In the genomic region with DNA sequence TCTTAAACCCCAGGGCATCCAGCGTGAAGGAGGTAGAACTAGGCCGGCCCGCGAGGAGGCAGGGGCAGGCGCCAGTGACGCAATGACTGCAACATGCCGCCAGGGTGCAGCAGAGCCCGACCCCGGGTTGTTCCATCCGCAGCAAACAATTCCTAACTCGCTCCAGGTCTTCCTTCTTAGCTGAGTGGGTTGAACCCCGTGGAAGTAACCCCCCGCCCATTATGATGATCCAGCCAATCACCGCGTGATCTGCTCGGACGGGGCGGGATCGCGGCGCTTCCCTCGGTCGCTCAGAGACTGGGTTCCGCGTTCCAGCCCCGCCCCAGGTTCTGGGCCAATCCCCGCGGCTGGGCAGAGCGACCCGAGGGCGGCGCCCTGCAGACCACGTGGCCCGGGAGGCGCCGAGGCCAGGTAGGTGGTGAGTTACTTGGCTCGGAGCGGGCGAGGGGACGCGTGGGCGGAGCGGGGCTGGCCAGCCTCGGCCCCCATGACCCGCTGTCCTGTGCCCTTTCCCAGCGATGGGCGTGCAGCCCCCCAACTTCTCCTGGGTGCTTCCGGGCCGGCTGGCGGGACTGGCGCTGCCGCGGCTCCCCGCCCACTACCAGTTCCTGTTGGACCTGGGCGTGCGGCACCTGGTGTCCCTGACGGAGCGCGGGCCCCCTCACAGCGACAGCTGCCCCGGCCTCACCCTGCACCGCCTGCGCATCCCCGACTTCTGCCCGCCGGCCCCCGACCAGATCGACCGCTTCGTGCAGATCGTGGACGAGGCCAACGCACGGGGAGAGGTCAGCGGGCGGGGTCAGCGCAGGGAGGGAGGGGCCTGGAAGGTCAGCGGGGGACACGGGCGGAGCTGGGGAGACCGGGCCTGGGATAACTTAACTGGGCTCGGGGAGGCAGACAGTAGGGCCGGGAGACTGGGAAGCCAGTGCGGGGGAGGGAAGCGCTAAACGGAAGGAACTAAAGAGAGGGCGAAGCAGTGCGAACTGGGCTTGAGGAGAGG, we compare ENCODE assay signal across 8 cellular contexts. TPM values are rescaled to one million over a fixed set of nuclear protein-coding genes. Genes with fewer than 3 reads are reported as not detected.
A peak's percentile ranks its signal among the peaks of the same experiment; 100 is the strongest.
DNase-seq lines count a peak whose midpoint lies in the region; TF ChIP-seq lines count a peak whose summit lies in the region.

A gene (plus strand): TSS at position 380 of the 1,000 bp plus-strand sequence. CDS start 139 bp downstream, at position 519.

- peaks cover 2% of the 10 kb centered on the region for H3K9me3 Mint-ChIP-seq in neural crest cell

- peak within 1 kb of the TSS; percentile 85 for H2AFZ ChIP-seq in Loucy (ENCODE audit: low read length)

- peak within 1 kb of the TSS; percentile 66 for H3K9ac ChIP-seq in Loucy (ENCODE audit: low read depth, low read length, poor library complexity, severe bottlenecking)
- H3K9ac ChIP-seq in stomach smooth muscle (ENCODE audit: low read length in 2 of 2) = peak within 1 kb of the TSS; percentile 61 to 72

- peaks cover 8% of the 10 kb centered on the region for H3K4me1 Mint-ChIP-seq in neural crest cell

- H3K27me3 ChIP-seq in Loucy (ENCODE audit: insufficient read depth, low read length, poor library complexity, severe bottlenecking) = no peaks in the 10 kb centered on the region
- no peaks in the 10 kb centered on the region for H3K27me3 ChIP-seq in stomach smooth muscle (ENCODE audit: control insufficient read depth in 1 of 2, insufficient read depth in 2 of 2, low read length in 2 of 2)

- H3K36me3 ChIP-seq in Loucy (ENCODE audit: insufficient read depth, low read length) (no peaks in the 10 kb centered on the region), stomach smooth muscle (ENCODE audit: control insufficient read depth in 2 of 2, insufficient read depth in 2 of 2, low read length in 2 of 2) (no peaks in the 10 kb centered on the region)

- H3K4me1 ChIP-seq in Loucy (ENCODE audit: insufficient read depth, low read length, poor library complexity, severe bottlenecking) (no peaks in the 10 kb centered on the region), stomach smooth muscle (ENCODE audit: control insufficient read depth, insufficient read depth, low read length) (peaks cover 9% of the 10 kb centered on the region)

- H4K20me1 ChIP-seq in Loucy (ENCODE audit: insufficient read depth, low read length, poor library complexity, severe bottlenecking) = peaks cover 3% of the 10 kb centered on the region

- peak within 1 kb of the TSS; percentile 43 for H3K27ac Mint-ChIP-seq in neural crest cell (ENCODE audit: unreplicated experiment)

- TF ChIP-seq CTCF in Loucy (conservative IDR thresholded peaks at IDR 0.05; ENCODE audit: low read length) = peak; percentile 66
- TF ChIP-seq CTCF in fibroblast of villous mesenchyme (IDR thresholded peaks at IDR 0.05; ENCODE audit: insufficient read depth, low read depth, low read length) = peak; percentile 76
- peak; percentile 93 for TF ChIP-seq CTCF in neural crest cell (conservative IDR thresholded peaks at IDR 0.05)

- H3K4me3 Mint-ChIP-seq in neural crest cell = peak within 1 kb of the TSS; percentile 81

- no peaks in the 10 kb centered on the region for H3K9me2 ChIP-seq in Loucy (replicated peaks; ENCODE audit: low read depth, low read length)

- H3K4me3 ChIP-seq in Loucy (ENCODE audit: low read length, poor library complexity, severe bottlenecking) = peak within 1 kb of the TSS; percentile 75
- H3K4me3 ChIP-seq in fibroblast of villous mesenchyme (ENCODE audit: low read depth, low read length) = peak within 1 kb of the TSS; percentile 62
- H3K4me3 ChIP-seq in stomach smooth muscle (ENCODE audit: low read length in 2 of 2) = peak within 1 kb of the TSS; percentile 60 to 88

- peak within 1 kb of the TSS; percentile 79 for H3K4me2 ChIP-seq in Loucy (ENCODE audit: low read depth, low read length, poor library complexity, severe bottlenecking)

- peaks cover 60% of the 10 kb centered on the region for H3K27me3 Mint-ChIP-seq in neural crest cell (ENCODE audit: low read depth)

- H3F3A ChIP-seq in Loucy (ENCODE audit: low read depth) = no peaks in the 10 kb centered on the region

- H3K9me3 ChIP-seq in Loucy (ENCODE audit: insufficient read depth, low read depth, low read length) = no peaks in the 10 kb centered on the region
- no peaks in the 10 kb centered on the region for H3K9me3 ChIP-seq in stomach smooth muscle (ENCODE audit: control insufficient read depth in 2 of 2, low read length in 2 of 2)

- H3K79me2 ChIP-seq in Loucy (ENCODE audit: insufficient read depth, low read length) = peaks cover 4% of the 10 kb centered on the region; the same call in 1 of the 2 replicates

- peaks cover 2% of the 10 kb centered on the region for H3K36me3 Mint-ChIP-seq in neural crest cell (ENCODE audit: low read depth)

- H3K27ac ChIP-seq in stomach smooth muscle (ENCODE audit: low read length) = peak within 1 kb of the TSS; percentile 42

- peak; percentile 96 for DNase-seq in ELR (ENCODE audit: low read depth)
- DNase-seq in H4 (ENCODE audit: low spot score) = peak; percentile 92
- DNase-seq in SIG-M5 treated with dmso at 0.1 percent for 504 hours (lab: John Stamatoyannopoulos, UW; ENCODE audit: unreplicated experiment) = peak; percentile 98
- DNase-seq in activated gamma-delta T cell treated with anti-CD3 and anti-CD28 coated beads, Interleukin-2, amount 50 U/mL, for 16 hours (ENCODE audit: low read depth) = peak; percentile 89
- peak; percentile 92 for DNase-seq in fibroblast of villous mesenchyme (ENCODE audit: low read depth)
- peak; percentile 85 for DNase-seq in neural crest cell (ENCODE audit: low read depth, low spot score)

RNA-seq across cellular contexts. Expression of the gene that starts here (rescaled TPM):
- total RNA-seq in H4 (2014; rRNA removed; shearing (Covaris generic)) = 11.0 and 14.8 TPM in 2 replicates
- 5.8 and 6.0 TPM in 2 replicates for total RNA-seq in fibroblast of villous mesenchyme
- total RNA-seq in neural crest cell = 13.5 TPM in 2 replicates

Comparison
In these comparisons a context has a peak if more than half of its experiments do, and no peak if none do; other contexts are left out.
1. Peak in every context shown above with its lines: DNase-seq, H3K4me3 ChIP-seq and H3K27ac ChIP-seq.